1 cellular context compared by ENCODE assay signal in genomic region chr11:65859812-65860277, GRCh38.
A peak's percentile ranks its signal among the peaks of the same experiment; 100 is the strongest.
TF ChIP-seq lines count a peak whose summit lies in the region.

No MANE protein-coding gene starts in this region.

TF ChIP-seq in HepG2, 621 proteins besides CTCF, POLR2A, EP300 and RAD21 (continues in another document):
- TF ChIP-seq, protein P1, sequence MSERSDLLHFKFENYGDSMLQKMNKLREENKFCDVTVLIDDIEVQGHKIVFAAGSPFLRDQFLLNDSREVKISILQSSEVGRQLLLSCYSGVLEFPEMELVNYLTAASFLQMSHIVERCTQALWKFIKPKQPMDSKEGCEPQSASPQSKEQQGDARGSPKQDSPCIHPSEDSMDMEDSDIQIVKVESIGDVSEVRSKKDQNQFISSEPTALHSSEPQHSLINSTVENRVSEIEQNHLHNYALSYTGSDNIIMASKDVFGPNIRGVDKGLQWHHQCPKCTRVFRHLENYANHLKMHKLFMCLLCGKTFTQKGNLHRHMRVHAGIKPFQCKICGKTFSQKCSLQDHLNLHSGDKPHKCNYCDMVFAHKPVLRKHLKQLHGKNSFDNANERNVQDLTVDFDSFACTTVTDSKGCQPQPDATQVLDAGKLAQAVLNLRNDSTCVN (CRISPR knock-in tag; IDR thresholded peaks at IDR 0.05; ENCODE audit: borderline replicate concordance): no peak
- TF ChIP-seq BRCA1 (CRISPR knock-in tag; IDR thresholded peaks at IDR 0.05) (no peak), HMGXB3 (CRISPR knock-in tag; IDR thresholded peaks at IDR 0.05; ENCODE audit: borderline replicate concordance) (no peak), CSRNP1 (CRISPR knock-in tag; IDR thresholded peaks at IDR 0.05) (no peak; the same call in 1 of the 2 replicates), GLI4 (CRISPR knock-in tag; IDR thresholded peaks at IDR 0.05; ENCODE audit: borderline replicate concordance) (no peak), TRIM24 (CRISPR knock-in tag; IDR thresholded peaks at IDR 0.05) (0 out of 2 replicates have a peak, but pooled peaks have one; percentile 21), TARDBP (CRISPR knock-in tag; IDR thresholded peaks at IDR 0.05) (peak; percentile 28; the same call in 1 of the 2 replicates), SIX1 (CRISPR knock-in tag; IDR thresholded peaks at IDR 0.05; ENCODE audit: borderline replicate concordance) (no peak), MLLT10 (CRISPR knock-in tag; IDR thresholded peaks at IDR 0.05) (no peak), NAIF1 (CRISPR knock-in tag; IDR thresholded peaks at IDR 0.05; ENCODE audit: borderline replicate concordance) (no peak), TMF1 (CRISPR knock-in tag; IDR thresholded peaks at IDR 0.05; ENCODE audit: low read depth) (peak; percentile 63; the same call in 1 of the 2 replicates), TRIM22 (IDR thresholded peaks at IDR 0.05) (no peak), ZNF605 (CRISPR knock-in tag; IDR thresholded peaks at IDR 0.05) (no peak), TRAFD1 (CRISPR knock-in tag; IDR thresholded peaks at IDR 0.05; ENCODE audit: borderline replicate concordance) (no peak), ZBTB14 (CRISPR knock-in tag; IDR thresholded peaks at IDR 0.05) (no peak), BRD4 (CRISPR knock-in tag; IDR thresholded peaks at IDR 0.05) (no peak), ZNF607 (CRISPR knock-in tag; IDR thresholded peaks at IDR 0.05; ENCODE audit: borderline replicate concordance) (peak; percentile 79; the same call in 1 of the 2 replicates), THAP11 (CRISPR knock-in tag; IDR thresholded peaks at IDR 0.05) (no peak), ZMYM4 (CRISPR knock-in tag; IDR thresholded peaks at IDR 0.05) (no peak), RAD51 (IDR thresholded peaks at IDR 0.05; ENCODE audit: borderline replicate concordance) (no peak), NCOA1 (CRISPR knock-in tag; IDR thresholded peaks at IDR 0.05) (no peak), ZFP36L1 (CRISPR knock-in tag; IDR thresholded peaks at IDR 0.05) (no peak), SIN3A (IDR thresholded peaks at IDR 0.05; ENCODE audit: borderline replicate concordance, low read depth, low read length) (no peak), ZNF350 (CRISPR knock-in tag; IDR thresholded peaks at IDR 0.05; ENCODE audit: borderline replicate concordance, low read depth) (peak; percentile 79; the same call in 1 of the 2 replicates), NR2F6 (IDR thresholded peaks at IDR 0.05) (no peak), NR2F6 (CRISPR knock-in tag; IDR thresholded peaks at IDR 0.05) (no peak), NR1H2 (CRISPR knock-in tag; IDR thresholded peaks at IDR 0.05; ENCODE audit: borderline replicate concordance, low read depth) (no peak), ZSCAN30 (CRISPR knock-in tag; IDR thresholded peaks at IDR 0.05) (no peak), ZNF782 (CRISPR knock-in tag; IDR thresholded peaks at IDR 0.05; ENCODE audit: borderline replicate concordance) (no peak), ZNF773 (CRISPR knock-in tag; IDR thresholded peaks at IDR 0.05; ENCODE audit: borderline replicate concordance) (no peak), ZNF709 (CRISPR knock-in tag; IDR thresholded peaks at IDR 0.05) (0 out of 2 replicates have a peak, but pooled peaks have one; percentile 32), ZNF510 (CRISPR knock-in tag; IDR thresholded peaks at IDR 0.05; ENCODE audit: low read depth) (no peak), ZNF747 (CRISPR knock-in tag; IDR thresholded peaks at IDR 0.05; ENCODE audit: borderline replicate concordance) (peak; percentile 9; the same call in 1 of the 2 replicates), UBTF (CRISPR knock-in tag; IDR thresholded peaks at IDR 0.05) (no peak; the same call in 1 of the 2 replicates)
- TF ChIP-seq, protein P2, sequence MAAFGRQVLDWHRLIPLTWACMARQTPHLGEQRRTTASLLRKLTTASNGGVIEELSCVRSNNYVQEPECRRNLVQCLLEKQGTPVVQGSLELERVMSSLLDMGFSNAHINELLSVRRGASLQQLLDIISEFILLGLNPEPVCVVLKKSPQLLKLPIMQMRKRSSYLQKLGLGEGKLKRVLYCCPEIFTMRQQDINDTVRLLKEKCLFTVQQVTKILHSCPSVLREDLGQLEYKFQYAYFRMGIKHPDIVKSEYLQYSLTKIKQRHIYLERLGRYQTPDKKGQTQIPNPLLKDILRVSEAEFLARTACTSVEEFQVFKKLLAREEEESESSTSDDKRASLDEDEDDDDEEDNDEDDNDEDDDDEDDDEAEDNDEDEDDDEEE (CRISPR knock-in tag; IDR thresholded peaks at IDR 0.05): 0 out of 2 replicates have a peak, but pooled peaks have one; percentile 45
- TF ChIP-seq, protein P3, sequence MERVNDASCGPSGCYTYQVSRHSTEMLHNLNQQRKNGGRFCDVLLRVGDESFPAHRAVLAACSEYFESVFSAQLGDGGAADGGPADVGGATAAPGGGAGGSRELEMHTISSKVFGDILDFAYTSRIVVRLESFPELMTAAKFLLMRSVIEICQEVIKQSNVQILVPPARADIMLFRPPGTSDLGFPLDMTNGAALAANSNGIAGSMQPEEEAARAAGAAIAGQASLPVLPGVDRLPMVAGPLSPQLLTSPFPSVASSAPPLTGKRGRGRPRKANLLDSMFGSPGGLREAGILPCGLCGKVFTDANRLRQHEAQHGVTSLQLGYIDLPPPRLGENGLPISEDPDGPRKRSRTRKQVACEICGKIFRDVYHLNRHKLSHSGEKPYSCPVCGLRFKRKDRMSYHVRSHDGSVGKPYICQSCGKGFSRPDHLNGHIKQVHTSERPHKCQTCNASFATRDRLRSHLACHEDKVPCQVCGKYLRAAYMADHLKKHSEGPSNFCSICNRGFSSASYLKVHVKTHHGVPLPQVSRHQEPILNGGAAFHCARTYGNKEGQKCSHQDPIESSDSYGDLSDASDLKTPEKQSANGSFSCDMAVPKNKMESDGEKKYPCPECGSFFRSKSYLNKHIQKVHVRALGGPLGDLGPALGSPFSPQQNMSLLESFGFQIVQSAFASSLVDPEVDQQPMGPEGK (CRISPR knock-in tag; IDR thresholded peaks at IDR 0.05): no peak
- TF ChIP-seq, protein P4, sequence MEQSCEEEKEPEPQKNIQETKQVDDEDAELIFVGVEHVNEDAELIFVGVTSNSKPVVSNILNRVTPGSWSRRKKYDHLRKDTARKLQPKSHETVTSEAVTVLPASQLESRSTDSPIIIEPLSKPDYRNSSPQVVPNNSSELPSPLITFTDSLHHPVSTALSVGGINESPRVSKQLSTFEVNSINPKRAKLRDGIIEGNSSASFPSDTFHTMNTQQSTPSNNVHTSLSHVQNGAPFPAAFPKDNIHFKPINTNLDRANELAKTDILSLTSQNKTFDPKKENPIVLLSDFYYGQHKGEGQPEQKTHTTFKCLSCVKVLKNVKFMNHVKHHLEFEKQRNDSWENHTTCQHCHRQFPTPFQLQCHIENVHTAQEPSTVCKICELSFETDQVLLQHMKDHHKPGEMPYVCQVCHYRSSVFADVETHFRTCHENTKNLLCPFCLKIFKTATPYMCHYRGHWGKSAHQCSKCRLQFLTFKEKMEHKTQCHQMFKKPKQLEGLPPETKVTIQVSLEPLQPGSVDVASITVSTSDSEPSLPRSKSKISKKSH (CRISPR knock-in tag; IDR thresholded peaks at IDR 0.05; ENCODE audit: borderline replicate concordance): no peak
